ENCODE assay signal across 20 cellular contexts in the genomic region with DNA sequence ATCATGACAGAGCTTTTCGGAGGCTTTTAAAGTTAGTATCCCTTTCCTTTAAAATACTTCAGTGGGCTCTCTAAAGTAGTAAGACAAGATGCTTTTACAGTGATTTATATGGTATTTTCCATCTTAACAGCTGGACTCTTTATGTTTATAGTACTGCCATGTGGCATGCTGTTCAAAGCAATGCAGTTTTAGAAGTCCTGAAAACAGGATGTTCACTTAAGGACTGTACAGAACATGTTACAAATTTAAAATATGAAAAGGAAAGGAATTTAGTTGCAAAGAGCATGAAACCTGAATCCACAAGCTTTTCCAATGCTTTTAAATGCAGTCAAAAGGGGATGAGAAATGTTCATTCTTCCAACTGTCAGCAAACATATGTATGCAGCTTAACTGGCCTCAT.
DNase-seq lines count a peak whose midpoint lies in the region; ATAC-seq and TF ChIP-seq lines count a peak whose summit lies in the region.
"Had no signal": no experiment of that assay in that cellular context is flagged by ENCODE, and none has a peak within 500 bp of the region (broad histone marks: within the 10 kb centered on the region; RNA-seq: fewer than 3 reads in every experiment).

No MANE protein-coding gene starts in this region.

- no peaks in the 10 kb centered on the region for H3K4me1 ChIP-seq in breast epithelium
- H3K4me1 ChIP-seq: neural progenitor cell, Peyer's patch, prostate gland had no signal

- H3K4me1 Mint-ChIP-seq in type B pancreatic cell (ENCODE audit: unreplicated experiment) (no peaks in the 10 kb centered on the region), MCF 10A (ENCODE audit: insufficient read depth, unreplicated experiment) (peaks cover 6% of the 10 kb centered on the region)
- H3K4me1 Mint-ChIP-seq: activated naive CD4-positive, alpha-beta T cell treated with anti-CD3 and anti-CD28 coated beads, Interleukin-2, amount 50 U/mL, for 24 hours; CD4-positive, alpha-beta memory T cell; neural progenitor cell had no signal

- no peaks in the 10 kb centered on the region for H3K36me3 ChIP-seq in breast epithelium
- H3K36me3 ChIP-seq: heart right ventricle, neural progenitor cell, Peyer's patch, prostate gland had no signal

- ATAC-seq in GM19035 (IDR thresholded peaks at IDR 0.05; ENCODE audit: unreplicated experiment), result no peak
- ATAC-seq: activated T-cell treated with anti-CD3 and anti-CD28 coated beads, Interleukin-2, amount 50 U/mL, for 72 hours; heart right ventricle; left ventricle myocardium superior had no signal

- POLR2A ChIA-PET in MCF 10A (lab: Yijun Ruan, JAX), result no interaction called here

- no peak overlapping the region for H3K27ac ChIP-seq in breast epithelium
- H3K27ac ChIP-seq: heart right ventricle, neural progenitor cell, Peyer's patch, prostate gland had no signal

- H3K36me3 Mint-ChIP-seq in type B pancreatic cell (no peaks in the 10 kb centered on the region), MCF 10A (ENCODE audit: insufficient read depth, unreplicated experiment) (no peaks in the 10 kb centered on the region)
- H3K36me3 Mint-ChIP-seq: activated naive CD4-positive, alpha-beta T cell treated with anti-CD3 and anti-CD28 coated beads, Interleukin-2, amount 50 U/mL, for 24 hours; CD4-positive, alpha-beta memory T cell; neural progenitor cell had no signal

- intact Hi-C loops in breast epithelium (cut with DNase I; ENCODE audit: low total_unique reads) (no loop called here), MCF 10A (cut with micrococcal nuclease) (no loop called here)

- no peak for TF ChIP-seq POLR2A in breast epithelium (IDR thresholded peaks at IDR 0.05)

- TF ChIP-seq CTCF in astrocyte of the spinal cord (IDR thresholded peaks at IDR 0.05; ENCODE audit: low read depth, low read length) (no peak), type B pancreatic cell (conservative IDR thresholded peaks at IDR 0.05) (no peak), breast epithelium (IDR thresholded peaks at IDR 0.05) (no peak), MCF 10A (IDR thresholded peaks at IDR 0.05; ENCODE audit: unreplicated experiment) (no peak)

- no TSS peak for BruUV-seq in MCF 10A (replicated peaks; lab: Mats Ljungman, UMichigan)

- H3K9me3 Mint-ChIP-seq in type B pancreatic cell (peaks cover 4% of the 10 kb centered on the region), MCF 10A (ENCODE audit: unreplicated experiment) (no peaks in the 10 kb centered on the region)
- H3K9me3 Mint-ChIP-seq: activated naive CD4-positive, alpha-beta T cell treated with anti-CD3 and anti-CD28 coated beads, Interleukin-2, amount 50 U/mL, for 24 hours had no signal

- in situ Hi-C loops in astrocyte of the spinal cord (cut with HindIII; ENCODE audit: low sequenced_read_pairs), result no loop called here

- H3K4me3 ChIP-seq in astrocyte of the spinal cord (ENCODE audit: low read depth, low read length), result no peak overlapping the region
- H3K4me3 ChIP-seq in breast epithelium, result no peak overlapping the region
- H3K4me3 ChIP-seq: heart right ventricle, neural progenitor cell, Peyer's patch, prostate gland had no signal

- DNase-seq in NCI-H446 treated with DMSO at 0.1 percent for 48 hours (lab: John Stamatoyannopoulos, UW) (peak; percentile 10), astrocyte of the spinal cord (ENCODE audit: low read depth, low spot score) (peak; percentile 43), iris pigment epithelial cell (ENCODE audit: low read depth) (peak; percentile 9), type B pancreatic cell (ENCODE audit: extremely low spot score, unreplicated experiment) (no peak), breast epithelium (ENCODE audit: low spot score in 2 of 2) (no peak), MCF 10A (ENCODE audit: unreplicated experiment) (no peak)
- DNase-seq: activated CD4-positive, alpha-beta T cell treated with anti-CD3 and anti-CD28 coated beads for 48 hours; activated T-cell treated with anti-CD3 and anti-CD28 coated beads, Interleukin-2, amount 50 U/mL, for 72 hours; CD4-positive, alpha-beta memory T cell; heart right ventricle; Karpas-422; left ventricle myocardium superior; NCI-H2029 treated with DMSO at 0.1 percent for 48 hours; Peyer's patch; stimulated activated CD4-positive, alpha-beta T cell treated with anti-CD3 and anti-CD28 coated beads, Interleukin-1b, Interleukin-23, amount 100 ng/mL, for 48 hours; T-helper 2 cell had no signal

- CTCF ChIA-PET in MCF 10A (lab: Yijun Ruan, JAX), result interaction anchor here (0.8 to 1.1 kb wide), 3 partner anchors 13 to 343 kb away, joined by 3 to 4 read pairs (median 3); no protein-coding TSS in a partner anchor

- H3K27me3 Mint-ChIP-seq in type B pancreatic cell, result no peaks in the 10 kb centered on the region
- no peaks in the 10 kb centered on the region for H3K27me3 Mint-ChIP-seq in MCF 10A (ENCODE audit: insufficient read depth, unreplicated experiment)
- H3K27me3 Mint-ChIP-seq: activated naive CD4-positive, alpha-beta T cell treated with anti-CD3 and anti-CD28 coated beads, Interleukin-2, amount 50 U/mL, for 24 hours; CD4-positive, alpha-beta memory T cell had no signal

- H3K27ac Mint-ChIP-seq in type B pancreatic cell, result no peak overlapping the region
- no peak overlapping the region for H3K27ac Mint-ChIP-seq in MCF 10A (ENCODE audit: low read depth, unreplicated experiment)
- H3K27ac Mint-ChIP-seq: activated naive CD4-positive, alpha-beta T cell treated with anti-CD3 and anti-CD28 coated beads, Interleukin-2, amount 50 U/mL, for 24 hours; activated T-cell treated with anti-CD3 and anti-CD28 coated beads, Interleukin-2, amount 50 U/mL, for 72 hours; CD4-positive, alpha-beta memory T cell; neural progenitor cell had no signal

- H3K27me3 ChIP-seq in breast epithelium, result no peaks in the 10 kb centered on the region
- H3K27me3 ChIP-seq: heart right ventricle, neural progenitor cell, Peyer's patch had no signal

- H3K4me3 Mint-ChIP-seq in type B pancreatic cell (peak overlapping the region; percentile 22), MCF 10A (ENCODE audit: unreplicated experiment) (no peak overlapping the region)
- H3K4me3 Mint-ChIP-seq: activated naive CD4-positive, alpha-beta T cell treated with anti-CD3 and anti-CD28 coated beads, Interleukin-2, amount 50 U/mL, for 24 hours; activated T-cell treated with anti-CD3 and anti-CD28 coated beads, Interleukin-2, amount 50 U/mL, for 72 hours; CD4-positive, alpha-beta memory T cell; neural progenitor cell had no signal

- H3K9me3 ChIP-seq in breast epithelium, result peaks cover 8 to 17% of the 10 kb centered on the region in 2 donors
- H3K9me3 ChIP-seq: Peyer's patch, prostate gland had no signal

Comparison
In these comparisons a context has a peak if more than half of its experiments do, and no peak if none do; other contexts are left out.
1. DNase-seq: peak in NCI-H446 treated with DMSO at 0.1 percent for 48 hours (single experiment), astrocyte of the spinal cord (single experiment) and iris pigment epithelial cell (single experiment); none in type B pancreatic cell (single experiment), breast epithelium (0 of 2) and MCF 10A (single experiment).